1 cellular context compared by ENCODE assay signal in the genomic region with DNA sequence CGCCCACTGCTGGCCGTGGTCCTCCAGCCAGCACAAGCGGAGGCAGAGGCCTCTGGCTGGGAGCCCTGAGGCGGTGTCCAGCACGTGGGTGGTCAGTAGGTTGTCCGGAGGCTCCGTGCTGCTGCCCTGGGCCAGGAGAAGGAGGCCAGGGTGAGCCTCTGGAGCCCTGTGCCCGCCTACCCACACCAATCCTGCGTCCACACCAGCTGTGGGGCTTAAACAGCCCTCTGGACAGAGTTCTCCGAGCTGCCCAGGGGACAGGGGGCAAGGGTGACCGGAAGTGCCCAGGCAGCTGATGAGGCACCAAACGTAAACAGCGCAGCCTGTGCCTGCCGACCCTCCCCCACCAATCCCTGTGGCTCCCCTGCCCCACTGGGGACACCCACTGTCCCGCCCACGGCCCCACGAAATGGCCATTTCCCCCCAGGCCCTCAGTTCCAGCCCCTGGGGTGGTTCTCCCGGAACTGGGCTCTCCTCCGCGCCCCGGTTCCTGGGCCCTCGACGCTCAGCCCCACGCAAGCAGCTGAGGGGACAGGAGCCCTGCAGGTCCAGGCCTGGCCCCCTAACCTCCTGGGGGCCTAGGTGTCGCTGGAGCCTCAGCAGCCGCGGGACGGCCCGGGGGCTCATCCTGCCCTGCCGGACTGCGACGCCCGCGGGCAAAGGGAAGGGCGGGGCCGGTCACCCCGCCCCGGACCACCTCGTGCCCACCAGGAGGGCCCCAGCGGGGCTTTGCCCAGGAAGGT.
A peak's percentile ranks its signal among the peaks of the same experiment; 100 is the strongest.
TF ChIP-seq lines count a peak whose summit lies in the region.

No MANE protein-coding gene starts in this region.

TF ChIP-seq in HepG2, 621 proteins besides CTCF, POLR2A, EP300 and RAD21 (continued from another document and continues in another):
- TF ChIP-seq, protein P1, sequence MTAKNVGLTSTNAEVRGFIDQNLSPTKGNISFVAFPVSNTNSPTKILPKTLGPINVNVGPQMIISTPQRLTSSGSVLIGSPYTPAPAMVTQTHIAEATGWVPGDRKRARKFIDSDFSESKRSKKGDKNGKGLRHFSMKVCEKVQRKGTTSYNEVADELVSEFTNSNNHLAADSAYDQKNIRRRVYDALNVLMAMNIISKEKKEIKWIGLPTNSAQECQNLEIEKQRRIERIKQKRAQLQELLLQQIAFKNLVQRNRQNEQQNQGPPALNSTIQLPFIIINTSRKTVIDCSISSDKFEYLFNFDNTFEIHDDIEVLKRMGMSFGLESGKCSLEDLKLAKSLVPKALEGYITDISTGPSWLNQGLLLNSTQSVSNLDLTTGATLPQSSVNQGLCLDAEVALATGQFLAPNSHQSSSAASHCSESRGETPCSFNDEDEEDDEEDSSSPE (CRISPR knock-in tag; IDR thresholded peaks at IDR 0.05): peak; percentile 32; the same call in 1 of the 2 replicates
- TF ChIP-seq ZNF605 (CRISPR knock-in tag; IDR thresholded peaks at IDR 0.05): peak; percentile 41; the same call in 1 of the 2 replicates
- TF ChIP-seq, protein P2, sequence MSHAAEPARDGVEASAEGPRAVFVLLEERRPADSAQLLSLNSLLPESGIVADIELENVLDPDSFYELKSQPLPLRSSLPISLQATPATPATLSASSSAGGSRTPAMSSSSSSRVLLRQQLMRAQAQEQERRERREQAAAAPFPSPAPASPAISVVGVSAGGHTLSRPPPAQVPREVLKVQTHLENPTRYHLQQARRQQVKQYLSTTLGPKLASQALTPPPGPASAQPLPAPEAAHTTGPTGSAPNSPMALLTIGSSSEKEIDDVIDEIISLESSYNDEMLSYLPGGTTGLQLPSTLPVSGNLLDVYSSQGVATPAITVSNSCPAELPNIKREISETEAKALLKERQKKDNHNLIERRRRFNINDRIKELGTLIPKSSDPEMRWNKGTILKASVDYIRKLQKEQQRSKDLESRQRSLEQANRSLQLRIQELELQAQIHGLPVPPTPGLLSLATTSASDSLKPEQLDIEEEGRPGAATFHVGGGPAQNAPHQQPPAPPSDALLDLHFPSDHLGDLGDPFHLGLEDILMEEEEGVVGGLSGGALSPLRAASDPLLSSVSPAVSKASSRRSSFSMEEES (CRISPR knock-in tag; IDR thresholded peaks at IDR 0.05): peak; percentile 56; the same call in 1 of the 2 replicates
- peak; percentile 86; the same call in 1 of the 3 replicates for TF ChIP-seq MXI1 (IDR thresholded peaks at IDR 0.05; ENCODE audit: borderline replicate concordance, low read depth, low read length)
- TF ChIP-seq ZNF232 (CRISPR knock-in tag; IDR thresholded peaks at IDR 0.05; ENCODE audit: borderline replicate concordance): peak; percentile 93; the same call in 1 of the 2 replicates
- TF ChIP-seq FOXA3 (CRISPR knock-in tag; IDR thresholded peaks at IDR 0.05): peak; percentile 52; the same call in 1 of the 2 replicates
- TF ChIP-seq MAZ (IDR thresholded peaks at IDR 0.05; ENCODE audit: borderline replicate concordance, low read depth, low read length): no peak
- peak; percentile 72 for TF ChIP-seq MAZ (CRISPR knock-in tag; IDR thresholded peaks at IDR 0.05; ENCODE audit: low read depth)
- no peak for TF ChIP-seq ZKSCAN8 (CRISPR knock-in tag; IDR thresholded peaks at IDR 0.05; ENCODE audit: borderline replicate concordance)
- TF ChIP-seq, protein P3, sequence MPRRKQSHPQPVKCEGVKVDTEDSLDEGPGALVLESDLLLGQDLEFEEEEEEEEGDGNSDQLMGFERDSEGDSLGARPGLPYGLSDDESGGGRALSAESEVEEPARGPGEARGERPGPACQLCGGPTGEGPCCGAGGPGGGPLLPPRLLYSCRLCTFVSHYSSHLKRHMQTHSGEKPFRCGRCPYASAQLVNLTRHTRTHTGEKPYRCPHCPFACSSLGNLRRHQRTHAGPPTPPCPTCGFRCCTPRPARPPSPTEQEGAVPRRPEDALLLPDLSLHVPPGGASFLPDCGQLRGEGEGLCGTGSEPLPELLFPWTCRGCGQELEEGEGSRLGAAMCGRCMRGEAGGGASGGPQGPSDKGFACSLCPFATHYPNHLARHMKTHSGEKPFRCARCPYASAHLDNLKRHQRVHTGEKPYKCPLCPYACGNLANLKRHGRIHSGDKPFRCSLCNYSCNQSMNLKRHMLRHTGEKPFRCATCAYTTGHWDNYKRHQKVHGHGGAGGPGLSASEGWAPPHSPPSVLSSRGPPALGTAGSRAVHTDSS (CRISPR knock-in tag; conservative IDR thresholded peaks at IDR 0.05): no peak
- TF ChIP-seq ZNF558 (CRISPR knock-in tag; IDR thresholded peaks at IDR 0.05; ENCODE audit: borderline replicate concordance): peak; percentile 82; the same call in 1 of the 2 replicates
- TF ChIP-seq, protein P4, sequence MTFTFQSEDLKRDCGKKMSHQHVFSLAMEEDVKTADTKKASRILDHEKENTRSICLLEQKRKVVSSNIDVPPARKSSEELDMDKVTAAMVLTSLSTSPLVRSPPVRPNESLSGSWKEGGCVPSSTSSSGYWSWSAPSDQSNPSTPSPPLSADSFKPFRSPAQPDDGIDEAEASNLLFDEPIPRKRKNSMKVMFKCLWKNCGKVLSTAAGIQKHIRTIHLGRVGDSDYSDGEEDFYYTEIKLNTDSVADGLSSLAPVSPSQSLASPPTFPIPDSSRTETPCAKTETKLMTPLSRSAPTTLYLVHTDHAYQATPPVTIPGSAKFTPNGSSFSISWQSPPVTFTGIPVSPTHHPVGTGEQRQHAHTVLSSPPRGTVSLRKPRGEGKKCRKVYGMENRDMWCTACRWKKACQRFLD (CRISPR knock-in tag; IDR thresholded peaks at IDR 0.05; ENCODE audit: borderline replicate concordance): 0 out of 2 replicates have a peak, but pooled peaks have one; percentile 65
- TF ChIP-seq, protein P5, sequence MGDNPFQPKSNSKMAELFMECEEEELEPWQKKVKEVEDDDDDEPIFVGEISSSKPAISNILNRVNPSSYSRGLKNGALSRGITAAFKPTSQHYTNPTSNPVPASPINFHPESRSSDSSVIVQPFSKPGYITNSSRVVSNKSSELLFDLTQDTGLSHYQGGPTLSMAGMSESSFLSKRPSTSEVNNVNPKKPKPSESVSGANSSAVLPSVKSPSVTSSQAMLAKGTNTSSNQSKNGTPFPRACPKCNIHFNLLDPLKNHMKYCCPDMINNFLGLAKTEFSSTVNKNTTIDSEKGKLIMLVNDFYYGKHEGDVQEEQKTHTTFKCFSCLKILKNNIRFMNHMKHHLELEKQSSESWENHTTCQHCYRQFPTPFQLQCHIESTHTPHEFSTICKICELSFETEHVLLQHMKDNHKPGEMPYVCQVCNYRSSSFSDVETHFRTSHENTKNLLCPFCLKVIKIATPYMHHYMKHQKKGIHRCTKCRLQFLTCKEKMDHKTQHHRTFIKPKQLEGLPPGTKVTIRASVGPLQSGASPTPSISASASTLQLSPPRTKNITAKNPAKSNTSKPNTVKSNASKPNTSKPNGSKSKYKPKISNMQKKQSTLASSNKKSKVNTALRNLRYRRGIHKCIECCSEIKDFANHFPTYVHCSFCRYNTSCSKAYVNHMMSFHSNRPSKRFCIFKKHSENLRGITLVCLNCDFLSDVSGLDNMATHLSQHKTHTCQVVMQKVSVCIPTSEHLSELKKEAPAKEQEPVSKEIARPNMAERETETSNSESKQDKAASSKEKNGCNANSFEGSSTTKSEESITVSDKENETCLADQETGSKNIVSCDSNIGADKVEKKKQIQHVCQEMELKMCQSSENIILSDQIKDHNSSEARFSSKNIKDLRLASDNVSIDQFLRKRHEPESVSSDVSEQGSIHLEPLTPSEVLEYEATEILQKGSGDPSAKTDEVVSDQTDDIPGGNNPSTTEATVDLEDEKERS (CRISPR knock-in tag; IDR thresholded peaks at IDR 0.05): 0 out of 2 replicates have a peak, but pooled peaks have one; percentile 37
- TF ChIP-seq MAFG (CRISPR knock-in tag; IDR thresholded peaks at IDR 0.05): peak; percentile 58; the same call in 1 of the 2 replicates
- peak; percentile 65 for TF ChIP-seq MED8 (CRISPR knock-in tag; IDR thresholded peaks at IDR 0.05; ENCODE audit: insufficient replicate concordance)
- peak; percentile 81; the same call in 1 of the 2 replicates for TF ChIP-seq ZNF572 (CRISPR knock-in tag; IDR thresholded peaks at IDR 0.05)
- TF ChIP-seq ZNF772 (CRISPR knock-in tag; IDR thresholded peaks at IDR 0.05): peak; percentile 79
- TF ChIP-seq ZNF256 (CRISPR knock-in tag; conservative IDR thresholded peaks at IDR 0.05): no peak
- TF ChIP-seq, protein P6, sequence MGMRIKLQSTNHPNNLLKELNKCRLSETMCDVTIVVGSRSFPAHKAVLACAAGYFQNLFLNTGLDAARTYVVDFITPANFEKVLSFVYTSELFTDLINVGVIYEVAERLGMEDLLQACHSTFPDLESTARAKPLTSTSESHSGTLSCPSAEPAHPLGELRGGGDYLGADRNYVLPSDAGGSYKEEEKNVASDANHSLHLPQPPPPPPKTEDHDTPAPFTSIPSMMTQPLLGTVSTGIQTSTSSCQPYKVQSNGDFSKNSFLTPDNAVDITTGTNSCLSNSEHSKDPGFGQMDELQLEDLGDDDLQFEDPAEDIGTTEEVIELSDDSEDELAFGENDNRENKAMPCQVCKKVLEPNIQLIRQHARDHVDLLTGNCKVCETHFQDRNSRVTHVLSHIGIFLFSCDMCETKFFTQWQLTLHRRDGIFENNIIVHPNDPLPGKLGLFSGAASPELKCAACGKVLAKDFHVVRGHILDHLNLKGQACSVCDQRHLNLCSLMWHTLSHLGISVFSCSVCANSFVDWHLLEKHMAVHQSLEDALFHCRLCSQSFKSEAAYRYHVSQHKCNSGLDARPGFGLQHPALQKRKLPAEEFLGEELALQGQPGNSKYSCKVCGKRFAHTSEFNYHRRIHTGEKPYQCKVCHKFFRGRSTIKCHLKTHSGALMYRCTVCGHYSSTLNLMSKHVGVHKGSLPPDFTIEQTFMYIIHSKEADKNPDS (CRISPR knock-in tag; IDR thresholded peaks at IDR 0.05): 0 out of 2 replicates have a peak, but pooled peaks have one; percentile 47
- no peak for TF ChIP-seq SOX6 (IDR thresholded peaks at IDR 0.05)
- TF ChIP-seq SOX6 (CRISPR knock-in tag; IDR thresholded peaks at IDR 0.05): no peak
- TF ChIP-seq HNRNPK (IDR thresholded peaks at IDR 0.05; ENCODE audit: low read depth, low read length, poor library complexity, severe bottlenecking): peak; percentile 34
- 0 out of 2 replicates have a peak, but pooled peaks have one; percentile 8 for TF ChIP-seq BCL6 (CRISPR knock-in tag; IDR thresholded peaks at IDR 0.05)
- TF ChIP-seq TBX2 (CRISPR knock-in tag; IDR thresholded peaks at IDR 0.05; ENCODE audit: borderline replicate concordance): peak; percentile 83
- TF ChIP-seq, protein P7, sequence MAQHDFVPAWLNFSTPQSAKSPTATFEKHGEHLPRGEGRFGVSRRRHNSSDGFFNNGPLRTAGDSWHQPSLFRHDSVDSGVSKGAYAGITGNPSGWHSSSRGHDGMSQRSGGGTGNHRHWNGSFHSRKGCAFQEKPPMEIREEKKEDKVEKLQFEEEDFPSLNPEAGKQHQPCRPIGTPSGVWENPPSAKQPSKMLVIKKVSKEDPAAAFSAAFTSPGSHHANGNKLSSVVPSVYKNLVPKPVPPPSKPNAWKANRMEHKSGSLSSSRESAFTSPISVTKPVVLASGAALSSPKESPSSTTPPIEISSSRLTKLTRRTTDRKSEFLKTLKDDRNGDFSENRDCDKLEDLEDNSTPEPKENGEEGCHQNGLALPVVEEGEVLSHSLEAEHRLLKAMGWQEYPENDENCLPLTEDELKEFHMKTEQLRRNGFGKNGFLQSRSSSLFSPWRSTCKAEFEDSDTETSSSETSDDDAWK (CRISPR knock-in tag; IDR thresholded peaks at IDR 0.05): no peak
- TF ChIP-seq, protein P8, sequence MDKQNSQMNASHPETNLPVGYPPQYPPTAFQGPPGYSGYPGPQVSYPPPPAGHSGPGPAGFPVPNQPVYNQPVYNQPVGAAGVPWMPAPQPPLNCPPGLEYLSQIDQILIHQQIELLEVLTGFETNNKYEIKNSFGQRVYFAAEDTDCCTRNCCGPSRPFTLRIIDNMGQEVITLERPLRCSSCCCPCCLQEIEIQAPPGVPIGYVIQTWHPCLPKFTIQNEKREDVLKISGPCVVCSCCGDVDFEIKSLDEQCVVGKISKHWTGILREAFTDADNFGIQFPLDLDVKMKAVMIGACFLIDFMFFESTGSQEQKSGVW (CRISPR knock-in tag; IDR thresholded peaks at IDR 0.05; ENCODE audit: borderline replicate concordance): no peak
- peak; percentile 72; the same call in 1 of the 2 replicates for TF ChIP-seq RXRA (CRISPR knock-in tag; IDR thresholded peaks at IDR 0.05)
- peak; percentile 59; the same call in 1 of the 2 replicates for TF ChIP-seq MTA3 (CRISPR knock-in tag; IDR thresholded peaks at IDR 0.05)
- TF ChIP-seq POGZ (CRISPR knock-in tag; IDR thresholded peaks at IDR 0.05): no peak
- TF ChIP-seq XRCC5 (optimal IDR thresholded peaks at IDR 0.05; ENCODE audit: low read length): peak; percentile 30
- TF ChIP-seq, protein P9, sequence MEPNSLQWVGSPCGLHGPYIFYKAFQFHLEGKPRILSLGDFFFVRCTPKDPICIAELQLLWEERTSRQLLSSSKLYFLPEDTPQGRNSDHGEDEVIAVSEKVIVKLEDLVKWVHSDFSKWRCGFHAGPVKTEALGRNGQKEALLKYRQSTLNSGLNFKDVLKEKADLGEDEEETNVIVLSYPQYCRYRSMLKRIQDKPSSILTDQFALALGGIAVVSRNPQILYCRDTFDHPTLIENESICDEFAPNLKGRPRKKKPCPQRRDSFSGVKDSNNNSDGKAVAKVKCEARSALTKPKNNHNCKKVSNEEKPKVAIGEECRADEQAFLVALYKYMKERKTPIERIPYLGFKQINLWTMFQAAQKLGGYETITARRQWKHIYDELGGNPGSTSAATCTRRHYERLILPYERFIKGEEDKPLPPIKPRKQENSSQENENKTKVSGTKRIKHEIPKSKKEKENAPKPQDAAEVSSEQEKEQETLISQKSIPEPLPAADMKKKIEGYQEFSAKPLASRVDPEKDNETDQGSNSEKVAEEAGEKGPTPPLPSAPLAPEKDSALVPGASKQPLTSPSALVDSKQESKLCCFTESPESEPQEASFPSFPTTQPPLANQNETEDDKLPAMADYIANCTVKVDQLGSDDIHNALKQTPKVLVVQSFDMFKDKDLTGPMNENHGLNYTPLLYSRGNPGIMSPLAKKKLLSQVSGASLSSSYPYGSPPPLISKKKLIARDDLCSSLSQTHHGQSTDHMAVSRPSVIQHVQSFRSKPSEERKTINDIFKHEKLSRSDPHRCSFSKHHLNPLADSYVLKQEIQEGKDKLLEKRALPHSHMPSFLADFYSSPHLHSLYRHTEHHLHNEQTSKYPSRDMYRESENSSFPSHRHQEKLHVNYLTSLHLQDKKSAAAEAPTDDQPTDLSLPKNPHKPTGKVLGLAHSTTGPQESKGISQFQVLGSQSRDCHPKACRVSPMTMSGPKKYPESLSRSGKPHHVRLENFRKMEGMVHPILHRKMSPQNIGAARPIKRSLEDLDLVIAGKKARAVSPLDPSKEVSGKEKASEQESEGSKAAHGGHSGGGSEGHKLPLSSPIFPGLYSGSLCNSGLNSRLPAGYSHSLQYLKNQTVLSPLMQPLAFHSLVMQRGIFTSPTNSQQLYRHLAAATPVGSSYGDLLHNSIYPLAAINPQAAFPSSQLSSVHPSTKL (CRISPR knock-in tag; IDR thresholded peaks at IDR 0.05): peak; percentile 55
- 0 out of 2 replicates have a peak, but pooled peaks have one; percentile 53 for TF ChIP-seq ZSCAN25 (CRISPR knock-in tag; IDR thresholded peaks at IDR 0.05)
- TF ChIP-seq KAT7 (CRISPR knock-in tag; IDR thresholded peaks at IDR 0.05; ENCODE audit: borderline replicate concordance): peak; percentile 87
- no peak for TF ChIP-seq CHCHD3 (CRISPR knock-in tag; IDR thresholded peaks at IDR 0.05)
- TF ChIP-seq PHF20 (CRISPR knock-in tag; IDR thresholded peaks at IDR 0.05): peak; percentile 56; the same call in 1 of the 2 replicates
